Comparison of ENCODE assay signal across 1 cellular context in the genomic region with DNA sequence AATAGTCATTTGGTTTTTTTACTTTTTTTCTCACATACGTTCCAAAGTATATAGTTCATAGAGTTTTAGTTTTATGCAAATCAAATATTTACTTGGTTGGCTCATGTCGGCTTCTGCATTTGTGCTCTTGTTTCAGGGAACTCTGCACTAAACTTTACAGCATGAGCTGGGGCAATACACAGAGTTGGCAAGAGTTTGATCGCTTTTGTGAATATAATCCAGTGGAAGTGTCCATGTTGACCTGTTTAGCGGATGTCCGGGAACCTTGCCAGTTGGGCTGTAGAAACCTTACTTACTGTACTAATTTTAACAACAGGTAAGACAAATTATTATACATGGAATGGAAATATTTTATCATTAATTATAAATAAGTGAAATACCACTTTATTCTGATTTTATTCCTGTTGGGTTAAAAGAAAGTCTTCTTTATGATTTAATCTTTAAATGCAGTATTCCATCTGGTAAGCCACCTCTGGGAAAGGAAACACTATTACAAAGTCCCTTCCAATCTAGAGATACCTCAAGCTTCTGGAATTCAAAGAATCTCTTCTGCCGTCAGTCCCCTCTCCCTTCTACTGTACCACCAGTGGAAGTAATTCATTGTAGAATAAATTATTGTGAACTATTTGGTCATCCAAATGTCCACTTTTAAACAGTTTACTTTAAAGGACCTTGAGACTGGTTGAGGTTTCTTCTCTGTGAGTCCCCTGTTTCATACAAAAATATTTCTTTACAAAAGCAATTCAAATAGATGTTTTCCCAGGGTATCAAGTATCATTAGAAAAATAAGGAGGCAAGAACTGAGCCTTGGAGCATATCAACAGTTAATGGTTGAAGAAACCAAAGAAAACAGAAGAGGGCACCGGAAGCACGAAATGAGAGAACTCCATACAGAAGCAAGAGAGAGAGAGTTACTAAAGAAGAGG.
TF ChIP-seq lines count a peak whose summit lies in the region.

No MANE protein-coding gene starts in this region.

TF ChIP-seq in IMR-90, 13 proteins besides CTCF, POLR2A, EP300 and RAD21:
- no peak for TF ChIP-seq CHD1 (IDR thresholded peaks at IDR 0.05; ENCODE audit: low read depth, low read length)
- no peak for TF ChIP-seq NFE2L2 (IDR thresholded peaks at IDR 0.05; ENCODE audit: low read depth, low read length)
- no peak for TF ChIP-seq RCOR1 (IDR thresholded peaks at IDR 0.05; ENCODE audit: insufficient replicate concordance, low read length)
- TF ChIP-seq BHLHE40 (IDR thresholded peaks at IDR 0.05; ENCODE audit: low read depth, low read length), result no peak
- TF ChIP-seq ELK1 (IDR thresholded peaks at IDR 0.05; ENCODE audit: borderline replicate concordance, low read depth, low read length), result no peak
- TF ChIP-seq SMC3 (IDR thresholded peaks at IDR 0.05; ENCODE audit: low read depth, low read length), result no peak
- no peak for TF ChIP-seq MAFK (IDR thresholded peaks at IDR 0.05; ENCODE audit: low read depth, low read length)
- TF ChIP-seq MAZ (IDR thresholded peaks at IDR 0.05; ENCODE audit: borderline replicate concordance, low read depth, low read length), result no peak
